Comparison of ENCODE assay signal across 28 cellular contexts in genomic region chr22:38721551-38721950, GRCh38.
"Had no signal": no experiment of that assay in that cellular context is flagged by ENCODE, and none has a peak within 500 bp of the region (broad histone marks: within the 10 kb centered on the region; RNA-seq: fewer than 3 reads in every experiment).

No MANE protein-coding gene starts in this region.

- H3K9me3 Mint-ChIP-seq: endodermal cell; mesothelial cell of epicardium; neural crest cell; stimulated activated naive CD8-positive, alpha-beta T cell treated with anti-CD3 and anti-CD28 coated beads, Interleukin-15, amount 100 ng/mL, for 72 hours had no signal

- H3K4me2 ChIP-seq: hepatocyte, smooth muscle cell had no signal

- H3K79me2 ChIP-seq: parathyroid adenoma had no signal

- DNase-seq: cerebellar nuclear complex; cortex of kidney; effector CD8-positive, alpha-beta T cell; endodermal cell; foreskin keratinocyte; heart left ventricle; left cardiac atrium; left lung; mesenchymal stem cell; naive thymus-derived CD4-positive, alpha-beta T cell; right lobe of liver; stimulated activated CD4-positive, alpha-beta T cell treated with anti-CD3 and anti-CD28 coated beads, Interleukin-12 subunit alpha, Interleukin-12 subunit beta, amount 100 ng/mL, for 4 hours; stimulated activated CD4-positive, alpha-beta T cell treated with anti-CD3 and anti-CD28 coated beads, Interleukin-1b, Interleukin-23, amount 100 ng/mL, for 48 hours; stimulated activated CD4-positive, alpha-beta T cell treated with anti-CD3 and anti-CD28 coated beads, Interleukin-4, amount 100 ng/mL, for 1 hour; stimulated activated CD8-positive, alpha-beta memory T cell treated with anti-CD3 and anti-CD28 coated beads, Interleukin-4, amount 100 ng/mL, for 48 hours; stimulated activated naive CD4-positive, alpha-beta T cell; stimulated activated naive CD8-positive, alpha-beta T cell treated with anti-CD3 and anti-CD28 coated beads, Interleukin-15, amount 100 ng/mL, for 72 hours; trophoblast cell had no signal

- H3K27ac Mint-ChIP-seq: endodermal cell, mesothelial cell of epicardium, progenitor cell of endocrine pancreas had no signal

- H3K9me3 ChIP-seq: esophagus muscularis mucosa, gastroesophageal sphincter, heart left ventricle, left lung, neutrophil, right lobe of liver, suprapubic skin had no signal

- H3K4me1 Mint-ChIP-seq: endodermal cell; mesothelial cell of epicardium; stimulated activated naive CD8-positive, alpha-beta T cell treated with anti-CD3 and anti-CD28 coated beads, Interleukin-15, amount 100 ng/mL, for 72 hours had no signal

- H3K4me1 ChIP-seq: parathyroid adenoma, right lobe of liver had no signal

- H2AFZ ChIP-seq: hepatocyte, parathyroid adenoma had no signal

- H3K27ac ChIP-seq: esophagus muscularis mucosa, foreskin keratinocyte, gastroesophageal sphincter, heart left ventricle, hepatocyte, left lung, neutrophil, parathyroid adenoma, right lobe of liver, suprapubic skin had no signal

- H3K4me3 Mint-ChIP-seq: endodermal cell; mesothelial cell of epicardium; naive thymus-derived CD4-positive, alpha-beta T cell; neural crest cell; stimulated activated naive CD8-positive, alpha-beta T cell treated with anti-CD3 and anti-CD28 coated beads, Interleukin-15, amount 100 ng/mL, for 72 hours had no signal

- H3K4me3 ChIP-seq: esophagus muscularis mucosa, gastroesophageal sphincter, heart left ventricle, hepatocyte, left lung, right lobe of liver, smooth muscle cell, suprapubic skin had no signal

- H3K27me3 ChIP-seq: esophagus muscularis mucosa, foreskin keratinocyte, gastroesophageal sphincter, heart left ventricle, hepatocyte, left lung, neutrophil, right lobe of liver, suprapubic skin had no signal

- H3K27me3 Mint-ChIP-seq: naive thymus-derived CD4-positive, alpha-beta T cell; progenitor cell of endocrine pancreas; stimulated activated naive CD8-positive, alpha-beta T cell treated with anti-CD3 and anti-CD28 coated beads, Interleukin-15, amount 100 ng/mL, for 72 hours had no signal

- ATAC-seq: foreskin keratinocyte; gastroesophageal sphincter; heart left ventricle; left cardiac atrium; left lung; naive thymus-derived CD4-positive, alpha-beta T cell; right lobe of liver; stimulated activated naive CD8-positive, alpha-beta T cell treated with anti-CD3 and anti-CD28 coated beads, Interleukin-15, amount 100 ng/mL, for 72 hours had no signal

- H3K9ac ChIP-seq: parathyroid adenoma had no signal
